ENCODE assay signal across 16 cellular contexts in the genomic region with DNA sequence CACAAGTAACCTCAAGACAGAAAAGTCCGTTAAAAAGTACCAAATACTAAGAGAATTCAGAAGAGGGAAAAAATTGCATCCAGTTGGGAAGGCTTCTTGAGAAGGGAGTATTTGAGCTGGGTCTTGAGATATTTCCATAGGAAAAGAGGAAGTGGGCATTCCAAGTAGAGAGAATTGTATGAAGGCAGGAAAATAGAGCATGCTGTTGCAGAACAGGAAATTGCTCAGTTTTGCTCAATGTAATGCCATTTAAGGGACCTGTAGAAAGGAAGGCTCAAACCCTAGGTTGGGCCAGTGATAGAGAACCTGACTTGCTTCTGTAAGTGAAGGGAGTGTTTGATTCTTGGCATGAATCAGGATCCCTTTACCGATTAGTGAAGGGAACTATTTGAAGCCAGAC. TPM values are rescaled to one million over a fixed set of nuclear protein-coding genes. Genes with fewer than 3 reads are reported as not detected.
DNase-seq lines count a peak whose midpoint lies in the region; ATAC-seq and TF ChIP-seq lines count a peak whose summit lies in the region.
"Had no signal": no experiment of that assay in that cellular context is flagged by ENCODE, and none has a peak within 500 bp of the region (broad histone marks: within the 10 kb centered on the region; RNA-seq: fewer than 3 reads in every experiment).

No MANE protein-coding gene starts in this region.

- TF ChIP-seq POLR2A in NB4 (IDR thresholded peaks at IDR 0.05; ENCODE audit: extremely low read depth, insufficient read length), result no peak

- no peaks in the 10 kb centered on the region for H3K27me3 Mint-ChIP-seq in CD8-positive, alpha-beta T cell (ENCODE audit: low read depth)
- H3K27me3 Mint-ChIP-seq in central memory CD8-positive, alpha-beta T cell, result no peaks in the 10 kb centered on the region

- POLR2A ChIA-PET in CD8-positive, alpha-beta T cell (lab: Charles Lee), result interaction anchor here (1.3 to 2.5 kb wide), 3 partner anchors 19 to 201 kb away, joined by 4 to 7 read pairs (median 5); a partner anchor contains a TSS

- no peak overlapping the region for H3K4me3 ChIP-seq in CD8-positive, alpha-beta T cell (ENCODE audit: low read depth, low read length)
- peak overlapping the region; percentile 81 for H3K4me3 ChIP-seq in NB4 (ENCODE audit: low read depth, low read length)
- H3K4me3 ChIP-seq in tibial artery, result no peak overlapping the region

- H3K4me1 ChIP-seq in CD8-positive, alpha-beta T cell (ENCODE audit: insufficient read depth, low read length), result peaks cover 30% of the 10 kb centered on the region
- peaks cover 0 to 17% (median 10%) of the 10 kb centered on the region in 4 donors for H3K4me1 ChIP-seq in tibial artery

- intact Hi-C loops in CD8-positive, alpha-beta T cell (cut with DNase I, micrococcal nuclease), result loop anchor here (1.0 to 10.0 kb wide), 10 partner anchors 20 to 1581 kb away; a partner anchor contains a TSS
- intact Hi-C loops in tibial artery (cut with DNase I; ENCODE audit: low total_unique reads), result loop anchor here (5.0 to 10.0 kb wide), 2 partner anchors 134 to 179 kb away; a partner anchor contains a TSS

- in situ Hi-C loops in GM13977 (cut with MboI; ENCODE audit: low pct_unique_long_range_greater_than_20kb, low sequenced_read_pairs, unreplicated experiment), result loop anchor here (25.0 kb wide), 2 partner anchors 331 to 369 kb away; a partner anchor contains a TSS

- peaks cover 22% of the 10 kb centered on the region for H3K4me1 Mint-ChIP-seq in CD8-positive, alpha-beta T cell (ENCODE audit: low read depth)
- peaks cover 13% of the 10 kb centered on the region for H3K4me1 Mint-ChIP-seq in central memory CD8-positive, alpha-beta T cell

- no peak overlapping the region for H3K27ac ChIP-seq in CD8-positive, alpha-beta T cell (ENCODE audit: low read depth, low read length)
- no peak overlapping the region for H3K27ac ChIP-seq in tibial artery
- H3K27ac ChIP-seq: hepatocyte had no signal

- peak; percentile 14 for DNase-seq in Ammon's horn (ENCODE audit: low spot score)
- DNase-seq in CD8-positive, alpha-beta T cell, result no peak
- peak; percentile 85 for DNase-seq in NB4 (ENCODE audit: low read depth)
- no peak for DNase-seq in central memory CD8-positive, alpha-beta T cell (ENCODE audit: low spot score in 2 of 2)
- no peak for DNase-seq in stimulated activated CD4-positive, alpha-beta T cell treated with anti-CD3 and anti-CD28 coated beads, Interleukin-2, amount 100 ng/mL, for 48 hours
- no peak for DNase-seq in tibial artery
- DNase-seq in GM13977 (ENCODE audit: low spot score), result no peak
- DNase-seq: adrenal gland; IMR-90; NCI-H1694 treated with DMSO at 0.1 percent for 48 hours; NCI-H526 treated with DMSO at 0.1 percent for 48 hours; retina; stimulated activated CD4-positive, alpha-beta T cell treated with anti-CD3 and anti-CD28 coated beads, Interleukin-2, amount 100 ng/mL, for 24 hours had no signal

- peak overlapping the region; percentile 36 for H3K4me3 Mint-ChIP-seq in CD8-positive, alpha-beta T cell
- H3K4me3 Mint-ChIP-seq in central memory CD8-positive, alpha-beta T cell, result peak overlapping the region; percentile 75

- no peak overlapping the region for H3K27ac Mint-ChIP-seq in CD8-positive, alpha-beta T cell
- no peak overlapping the region for H3K27ac Mint-ChIP-seq in central memory CD8-positive, alpha-beta T cell (ENCODE audit: low read depth)

- no peak for ATAC-seq in CD8-positive, alpha-beta T cell
- ATAC-seq in central memory CD8-positive, alpha-beta T cell (replicated peaks; ENCODE audit: extremely low read depth, poor library complexity, severe bottlenecking), result no peak
- no peak for ATAC-seq in HG02973 (IDR thresholded peaks at IDR 0.05; ENCODE audit: unreplicated experiment)

- no peaks in the 10 kb centered on the region for H3K36me3 Mint-ChIP-seq in CD8-positive, alpha-beta T cell
- peaks cover 9% of the 10 kb centered on the region for H3K36me3 Mint-ChIP-seq in central memory CD8-positive, alpha-beta T cell (ENCODE audit: insufficient read depth)

- TF ChIP-seq CTCF in CD8-positive, alpha-beta T cell (IDR thresholded peaks at IDR 0.05), result no peak
- TF ChIP-seq CTCF in NB4 (IDR thresholded peaks at IDR 0.05; ENCODE audit: low read depth, low read length), result no peak
- no peak for TF ChIP-seq CTCF in tibial artery (IDR thresholded peaks at IDR 0.05)
- no peak for TF ChIP-seq CTCF in GM13977 (IDR thresholded peaks at IDR 0.05; ENCODE audit: extremely low read depth, insufficient read depth, missing control alignments)

- H3K9me3 Mint-ChIP-seq in CD8-positive, alpha-beta T cell, result no peaks in the 10 kb centered on the region
- H3K9me3 Mint-ChIP-seq in central memory CD8-positive, alpha-beta T cell, result no peaks in the 10 kb centered on the region

- H3K27me3 ChIP-seq in CD8-positive, alpha-beta T cell (ENCODE audit: insufficient read depth, low read length), result no peaks in the 10 kb centered on the region
- no peaks in the 10 kb centered on the region for H3K27me3 ChIP-seq in tibial artery
- H3K27me3 ChIP-seq: adrenal gland, esophagus muscularis mucosa, hepatocyte had no signal

- H3K9me3 ChIP-seq in CD8-positive, alpha-beta T cell (ENCODE audit: low read length), result no peaks in the 10 kb centered on the region
- no peaks in the 10 kb centered on the region for H3K9me3 ChIP-seq in tibial artery
- H3K9me3 ChIP-seq: adrenal gland, esophagus muscularis mucosa had no signal

- CTCF ChIA-PET in CD8-positive, alpha-beta T cell (lab: Charles Lee), result interaction anchor here (1.3 to 2.0 kb wide), 2 partner anchors 19 to 135 kb away, joined by 5 to 13 read pairs; no protein-coding TSS in a partner anchor

- H3K36me3 ChIP-seq in CD8-positive, alpha-beta T cell (ENCODE audit: insufficient read depth, low read length), result no peaks in the 10 kb centered on the region
- H3K36me3 ChIP-seq in tibial artery, result no peaks in the 10 kb centered on the region
- H3K36me3 ChIP-seq: adrenal gland, esophagus muscularis mucosa had no signal

RNA-seq across cellular contexts. Expression of a gene that starts 1.0 kb away (rescaled TPM):
- total RNA-seq in CD8-positive, alpha-beta T cell, result 10 to 100 TPM; 11.1 to 11.7 TPM

RNA-seq across cellular contexts. Expression of a gene that starts 19.5 kb away (rescaled TPM):
- 10 to 100 TPM; 13.7 to 15.1 TPM for total RNA-seq in CD8-positive, alpha-beta T cell

Comparison
In these comparisons a context has a peak if more than half of its experiments do, and no peak if none do; other contexts are left out.
1. DNase-seq: peak in Ammon's horn (single experiment) and NB4 (single experiment); none in CD8-positive, alpha-beta T cell (0 of 7), central memory CD8-positive, alpha-beta T cell (0 of 2), stimulated activated CD4-positive, alpha-beta T cell treated with anti-CD3 and anti-CD28 coated beads, Interleukin-2, amount 100 ng/mL, for 48 hours (0 of 2), tibial artery (0 of 2) and GM13977 (single experiment).